Comparison of ENCODE assay signal across 10 cellular contexts in the genomic region with DNA sequence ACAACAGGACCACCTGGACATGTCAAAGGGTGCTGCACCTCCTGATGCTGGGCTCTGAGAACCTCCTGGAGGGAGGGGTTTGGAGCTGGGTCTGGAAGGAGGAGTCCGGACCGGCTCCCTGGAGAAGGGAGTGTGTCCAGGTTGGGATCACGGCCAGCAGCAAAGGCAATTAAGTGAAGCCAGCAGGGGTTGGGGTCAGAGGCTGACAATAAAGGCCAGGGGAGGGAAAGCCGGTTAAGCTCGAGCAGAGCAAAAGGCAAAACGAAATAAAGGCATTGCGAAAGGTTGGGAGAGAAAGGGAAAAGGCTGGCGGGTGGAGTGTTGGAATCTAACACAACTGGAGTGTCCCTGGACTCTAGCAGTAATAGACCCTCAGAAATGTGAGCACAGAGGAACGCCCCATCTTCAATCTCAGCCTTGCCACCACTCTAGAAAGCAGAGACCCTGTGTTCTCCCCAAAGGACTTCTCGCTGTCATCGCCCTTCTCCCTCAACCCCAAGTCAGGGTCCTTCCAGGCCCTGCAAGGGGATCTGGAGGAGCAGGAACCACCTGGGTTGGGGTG. TPM values are rescaled to one million over a fixed set of nuclear protein-coding genes. Genes with fewer than 3 reads are reported as not detected.
DNase-seq lines count a peak whose midpoint lies in the region; ATAC-seq, FAIRE-seq and TF ChIP-seq lines count a peak whose summit lies in the region.
"Had no signal": no experiment of that assay in that cellular context is flagged by ENCODE, and none has a peak within 500 bp of the region (broad histone marks: within the 10 kb centered on the region; RNA-seq: fewer than 3 reads in every experiment).

No MANE protein-coding gene starts in this region.

- no peak overlapping the region for H3K27ac Mint-ChIP-seq in CD8-positive, alpha-beta T cell
- H3K27ac Mint-ChIP-seq in brain (peak overlapping the region in 4 of 5 experiments; percentile 17 to 96 (median 62)), natural killer cell (no peak overlapping the region)

- H3K36me3 Mint-ChIP-seq in CD8-positive, alpha-beta T cell: no peaks in the 10 kb centered on the region
- H3K36me3 Mint-ChIP-seq in brain (peaks cover under 1% of the 10 kb centered on the region), natural killer cell (no peaks in the 10 kb centered on the region)

- intact Hi-C loops in CD8-positive, alpha-beta T cell (cut with DNase I, micrococcal nuclease): no loop called here
- intact Hi-C loops in natural killer cell (cut with micrococcal nuclease): no loop called here

- no peak for ATAC-seq in CD8-positive, alpha-beta T cell
- ATAC-seq in natural killer cell: no peak
- ATAC-seq in GM18517 (IDR thresholded peaks at IDR 0.05; ENCODE audit: unreplicated experiment): no peak

- no peak overlapping the region for H3K4me3 ChIP-seq in CD8-positive, alpha-beta T cell (ENCODE audit: low read depth, low read length)

- H3K36me3 ChIP-seq in CD8-positive, alpha-beta T cell (ENCODE audit: insufficient read depth, low read length): no peaks in the 10 kb centered on the region
- H3K36me3 ChIP-seq: left ventricle myocardium inferior had no signal

- H3K27me3 ChIP-seq in CD8-positive, alpha-beta T cell (ENCODE audit: insufficient read depth, low read length): peaks cover 12% of the 10 kb centered on the region

- peaks cover 8% of the 10 kb centered on the region for H3K4me1 ChIP-seq in CD8-positive, alpha-beta T cell (ENCODE audit: insufficient read depth, low read length)

- H3K27ac ChIP-seq in CD8-positive, alpha-beta T cell (ENCODE audit: low read depth, low read length): no peak overlapping the region
- H3K27ac ChIP-seq: left ventricle myocardium inferior had no signal

- H3K4me1 Mint-ChIP-seq in CD8-positive, alpha-beta T cell (ENCODE audit: low read depth): peaks cover 16% of the 10 kb centered on the region
- H3K4me1 Mint-ChIP-seq in brain (peaks cover 70% of the 10 kb centered on the region), natural killer cell (peaks cover 0 to 4% of the 10 kb centered on the region in 2 donors)

- POLR2A ChIA-PET in CD8-positive, alpha-beta T cell (lab: Charles Lee): no interaction called here

- H3K4me3 Mint-ChIP-seq in CD8-positive, alpha-beta T cell: peak overlapping the region; percentile 71
- H3K4me3 Mint-ChIP-seq in brain (peak overlapping the region; percentile 79 to 86 (median 84)), natural killer cell (peak overlapping the region; percentile 67)

- peaks cover 68% of the 10 kb centered on the region for H3K27me3 Mint-ChIP-seq in CD8-positive, alpha-beta T cell (ENCODE audit: low read depth)
- peaks cover 8% of the 10 kb centered on the region for H3K27me3 Mint-ChIP-seq in brain
- peaks cover 43 to 46% of the 10 kb centered on the region in 2 donors for H3K27me3 Mint-ChIP-seq in natural killer cell (ENCODE audit: low read depth in 2 of 2)

- CTCF ChIA-PET in CD8-positive, alpha-beta T cell (lab: Charles Lee): no interaction called here

- no peak for DNase-seq in CD8-positive, alpha-beta T cell
- DNase-seq in HuH-7 (ENCODE audit: low spot score) (peak; percentile 59), natural killer cell (no peak), D721Med (ENCODE audit: insufficient read length, low spot score) (no peak), T-helper 1 cell (no peak), GM20000 (ENCODE audit: low spot score) (no peak)
- DNase-seq: left ventricle myocardium inferior had no signal

- no peak for TF ChIP-seq CTCF in CD8-positive, alpha-beta T cell (IDR thresholded peaks at IDR 0.05)
- TF ChIP-seq CTCF in brain (conservative IDR thresholded peaks at IDR 0.05) (no peak), natural killer cell (IDR thresholded peaks at IDR 0.05) (no peak), D721Med (IDR thresholded peaks at IDR 0.05; ENCODE audit: insufficient read depth, missing control alignments) (no peak), GM20000 (IDR thresholded peaks at IDR 0.05; ENCODE audit: extremely low read depth, missing control alignments) (no peak)

- H3K9me3 Mint-ChIP-seq in CD8-positive, alpha-beta T cell: no peaks in the 10 kb centered on the region
- H3K9me3 Mint-ChIP-seq in brain (peaks cover 0 to 6% (median 0%) of the 10 kb centered on the region in 5 experiments), natural killer cell (no peaks in the 10 kb centered on the region)

- H3K9me3 ChIP-seq in CD8-positive, alpha-beta T cell (ENCODE audit: low read length): no peaks in the 10 kb centered on the region
- H3K9me3 ChIP-seq: left ventricle myocardium inferior had no signal

- no peak for FAIRE-seq in D721Med (lab: Jason Lieb, UNC)

RNA-seq across cellular contexts. Expression of a gene that starts 0.9 kb away (rescaled TPM):
- not detected for total RNA-seq in CD8-positive, alpha-beta T cell
- polyA plus RNA-seq in brain (ENCODE audit: insufficient read depth, low read depth, low replicate concordance): 50.9 TPM
- total RNA-seq in natural killer cell: not detected
- total RNA-seq: left ventricle myocardium inferior, SK-MEL-5 had no signal

Comparison
In these comparisons a context has a peak if more than half of its experiments do, and no peak if none do; other contexts are left out.
1. H3K27ac Mint-ChIP-seq: peak in brain (4 of 5); none in CD8-positive, alpha-beta T cell (single experiment) and natural killer cell (0 of 2).
2. Peak in every context shown above with its lines, with median percentiles within 50 percentile points of each other: H3K4me3 Mint-ChIP-seq.